ENCODE assay signal across 16 cellular contexts in the genomic region with DNA sequence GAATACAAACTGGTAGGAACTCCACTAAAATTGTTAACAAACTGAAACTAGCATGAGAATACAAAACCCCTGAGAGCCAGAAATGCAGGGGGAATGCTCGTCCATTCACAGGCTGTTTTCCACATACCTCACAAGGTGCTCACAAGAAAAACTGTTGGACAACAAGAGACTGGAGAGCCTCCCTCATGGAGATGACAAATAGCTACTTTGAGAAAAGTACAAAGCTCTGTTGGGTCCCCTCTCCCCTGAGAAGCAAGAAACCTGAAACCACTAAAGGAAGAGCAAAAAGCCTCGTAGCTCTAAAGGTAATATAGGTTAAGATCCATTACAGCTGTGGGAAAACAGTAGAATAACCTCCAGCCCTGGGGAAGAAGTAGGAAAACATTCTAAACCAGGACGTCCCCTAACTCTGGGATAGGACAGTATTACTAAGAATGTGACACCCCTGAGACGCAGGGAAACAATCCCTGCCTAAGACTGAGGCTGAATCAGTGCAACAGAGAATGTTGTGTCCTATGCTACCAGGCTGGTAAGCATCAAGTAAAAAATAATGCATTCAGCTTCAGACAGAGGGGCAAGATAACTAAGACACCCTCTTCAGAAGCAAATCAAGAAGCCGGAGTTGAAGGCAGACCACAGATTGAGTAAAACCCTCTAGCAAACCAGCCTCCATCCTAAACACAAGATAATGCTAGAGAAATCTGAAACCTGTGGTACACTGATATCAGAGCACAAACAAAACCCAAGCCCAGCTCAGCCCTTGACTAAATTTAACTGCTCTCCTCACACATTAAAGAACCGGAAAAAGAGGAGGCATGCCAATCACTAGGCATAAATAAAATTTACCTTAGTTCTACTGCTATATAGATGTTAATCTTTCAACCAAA.
DNase-seq lines count a peak whose midpoint lies in the region; ATAC-seq and TF ChIP-seq lines count a peak whose summit lies in the region.
"Had no signal": no experiment of that assay in that cellular context is flagged by ENCODE, and none has a peak within 500 bp of the region (broad histone marks: within the 10 kb centered on the region; RNA-seq: fewer than 3 reads in every experiment).

No MANE protein-coding gene starts in this region.

- H3K9ac ChIP-seq in Loucy (ENCODE audit: low read depth, low read length, poor library complexity, severe bottlenecking) = peak overlapping the region; percentile 46

- peaks cover 41% of the 10 kb centered on the region for H3K36me3 Mint-ChIP-seq in GM23338 (ENCODE audit: low read depth)
- H3K36me3 Mint-ChIP-seq in activated T-helper 2 cell treated with anti-CD3 and anti-CD28 coated beads, Interferon-gamma antibody, Interleukin-2, Interleukin-4, amounts not matched to agents 10 μg/mL and 5 μg/mL and 100 μg/mL, durations not matched to agents 14 hours and 24 hours and 36 hours (ENCODE audit: low read depth) = peaks cover 36% of the 10 kb centered on the region

- H3K27me3 Mint-ChIP-seq in GM23338 (ENCODE audit: insufficient read depth, low read depth, poor library complexity) = no peaks in the 10 kb centered on the region
- no peaks in the 10 kb centered on the region for H3K27me3 Mint-ChIP-seq in activated T-helper 2 cell treated with anti-CD3 and anti-CD28 coated beads, Interferon-gamma antibody, Interleukin-2, Interleukin-4, amounts not matched to agents 10 μg/mL and 5 μg/mL and 100 μg/mL, durations not matched to agents 14 hours and 24 hours and 36 hours (ENCODE audit: low read depth)

- peak overlapping the region; percentile 29 for H3K27ac Mint-ChIP-seq in GM23338
- H3K27ac Mint-ChIP-seq in activated T-helper 2 cell treated with anti-CD3 and anti-CD28 coated beads, Interferon-gamma antibody, Interleukin-2, Interleukin-4, amounts not matched to agents 10 μg/mL and 5 μg/mL and 100 μg/mL, durations not matched to agents 14 hours and 24 hours and 36 hours = no peak overlapping the region

- no peaks in the 10 kb centered on the region for H3K9me2 ChIP-seq in GM23338 (ENCODE audit: insufficient read depth)
- no peaks in the 10 kb centered on the region for H3K9me2 ChIP-seq in Loucy (replicated peaks; ENCODE audit: low read depth, low read length)

- H3K27ac ChIP-seq in GM23338 (ENCODE audit: low read depth) (peak overlapping the region; percentile 40), mesodermal cell (ENCODE audit: low read depth, low read length, severe bottlenecking) (peak overlapping the region; percentile 53)
- H3K27ac ChIP-seq: ascending aorta, esophagus muscularis mucosa, VCaP had no signal

- no peak overlapping the region for H3K4me2 ChIP-seq in GM23338
- peak overlapping the region; percentile 70 for H3K4me2 ChIP-seq in Loucy (ENCODE audit: low read depth, low read length, poor library complexity, severe bottlenecking)

- DNase-seq in GM23338 (ENCODE audit: low spot score) = no peak
- DNase-seq in astrocyte of the hippocampus (ENCODE audit: low read depth, low spot score) = peak; percentile 18
- no peak for DNase-seq in activated T-helper 2 cell treated with anti-CD3 and anti-CD28 coated beads, Interferon-gamma antibody, Interleukin-2, Interleukin-4, amounts not matched to agents 10 μg/mL and 5 μg/mL and 100 μg/mL, durations not matched to agents 14 hours and 24 hours and 36 hours (ENCODE audit: low spot score)
- no peak for DNase-seq in middle frontal gyrus (ENCODE audit: extremely low spot score, low spot score)
- DNase-seq: activated effector memory CD4-positive, alpha-beta T cell treated with anti-CD3 and anti-CD28 coated beads, Interleukin-2, amount 50 U/mL, for 16 hours; dermis blood vessel endothelial cell; KBM-7; NCI-H1417 treated with DMSO at 0.1 percent for 48 hours; NCI-H524 treated with DMSO at 0.1 percent for 48 hours had no signal

- intact Hi-C loops in activated T-helper 2 cell treated with anti-CD3 and anti-CD28 coated beads, Interferon-gamma antibody, Interleukin-2, Interleukin-4, amounts not matched to agents 10 μg/mL and 5 μg/mL and 100 μg/mL, durations not matched to agents 14 hours and 24 hours and 36 hours (cut with micrococcal nuclease) = no loop called here

- H3K27me3 ChIP-seq in GM23338 (ENCODE audit: insufficient read depth) (no peaks in the 10 kb centered on the region), Loucy (ENCODE audit: insufficient read depth, low read length, poor library complexity, severe bottlenecking) (no peaks in the 10 kb centered on the region)
- H3K27me3 ChIP-seq: ascending aorta, esophagus muscularis mucosa had no signal

- H3K4me3 Mint-ChIP-seq in GM23338 = no peak overlapping the region
- no peak overlapping the region for H3K4me3 Mint-ChIP-seq in activated T-helper 2 cell treated with anti-CD3 and anti-CD28 coated beads, Interferon-gamma antibody, Interleukin-2, Interleukin-4, amounts not matched to agents 10 μg/mL and 5 μg/mL and 100 μg/mL, durations not matched to agents 14 hours and 24 hours and 36 hours (ENCODE audit: low read depth)

- H3K4me1 ChIP-seq in GM23338 (ENCODE audit: insufficient read depth) = peaks cover 5% of the 10 kb centered on the region; the same call in 1 of the 2 replicates
- peaks cover 53% of the 10 kb centered on the region for H3K4me1 ChIP-seq in Loucy (ENCODE audit: insufficient read depth, low read length, poor library complexity, severe bottlenecking)
- H3K4me1 ChIP-seq in mesodermal cell (ENCODE audit: control insufficient read depth, insufficient read depth, low read length, poor library complexity, severe bottlenecking) = no peaks in the 10 kb centered on the region
- H3K4me1 ChIP-seq: ascending aorta had no signal

- TF ChIP-seq CTCF in GM23338 (conservative IDR thresholded peaks at IDR 0.05; ENCODE audit: low read depth in 2 of 2) = no peak
- no peak for TF ChIP-seq CTCF in Loucy (conservative IDR thresholded peaks at IDR 0.05; ENCODE audit: low read length)

- H4K20me1 ChIP-seq in GM23338 (replicated peaks; ENCODE audit: insufficient read depth) = no peaks in the 10 kb centered on the region
- peaks cover 28% of the 10 kb centered on the region for H4K20me1 ChIP-seq in Loucy (ENCODE audit: insufficient read depth, low read length, poor library complexity, severe bottlenecking)

- H3K79me2 ChIP-seq in GM23338 (replicated peaks; ENCODE audit: insufficient read depth) = no peaks in the 10 kb centered on the region
- peaks cover 65% of the 10 kb centered on the region for H3K79me2 ChIP-seq in Loucy (ENCODE audit: insufficient read depth, low read length)

- H3K9me3 ChIP-seq in Loucy (ENCODE audit: insufficient read depth, low read depth, low read length) = no peaks in the 10 kb centered on the region; the same call in 1 of the 2 replicates
- no peaks in the 10 kb centered on the region for H3K9me3 ChIP-seq in mesodermal cell (ENCODE audit: control insufficient read depth, low read length)

- no peak overlapping the region for H3K4me3 ChIP-seq in GM23338
- peak overlapping the region; percentile 50 for H3K4me3 ChIP-seq in Loucy (ENCODE audit: low read length, poor library complexity, severe bottlenecking)
- H3K4me3 ChIP-seq in mesodermal cell (ENCODE audit: extremely low read depth, insufficient read depth, low read length, poor library complexity, severe bottlenecking) = no peak overlapping the region
- H3K4me3 ChIP-seq: ascending aorta, esophagus muscularis mucosa had no signal

- peak; percentile 81 for ATAC-seq in GM23338
- no peak for ATAC-seq in GM21528 (IDR thresholded peaks at IDR 0.05; ENCODE audit: low FRiP score, unreplicated experiment)
- ATAC-seq in GM19455 (IDR thresholded peaks at IDR 0.05; ENCODE audit: unreplicated experiment) = no peak

- no peaks in the 10 kb centered on the region for H3K36me3 ChIP-seq in GM23338 (ENCODE audit: insufficient read depth)
- peaks cover 11% of the 10 kb centered on the region for H3K36me3 ChIP-seq in Loucy (ENCODE audit: insufficient read depth, low read length)
- no peaks in the 10 kb centered on the region for H3K36me3 ChIP-seq in mesodermal cell (ENCODE audit: control insufficient read depth, insufficient read depth, low read length)
- H3K36me3 ChIP-seq: ascending aorta had no signal

- H3K4me1 Mint-ChIP-seq in GM23338 = peaks cover 16% of the 10 kb centered on the region
- peaks cover 15% of the 10 kb centered on the region for H3K4me1 Mint-ChIP-seq in activated T-helper 2 cell treated with anti-CD3 and anti-CD28 coated beads, Interferon-gamma antibody, Interleukin-2, Interleukin-4, amounts not matched to agents 10 μg/mL and 5 μg/mL and 100 μg/mL, durations not matched to agents 14 hours and 24 hours and 36 hours (ENCODE audit: low read depth)

- H2AFZ ChIP-seq in GM23338 (no peak overlapping the region), Loucy (ENCODE audit: low read length) (no peak overlapping the region)

- 61 to 65% methylated on average over 3 to 4 of the region's 6 CpGs for WGBS in mesodermal cell (ENCODE audit: insufficient coverage in 2 of 2), 2 experiments

- H3K9me3 Mint-ChIP-seq in GM23338 = peaks cover 35% of the 10 kb centered on the region
- peaks cover 21% of the 10 kb centered on the region for H3K9me3 Mint-ChIP-seq in activated T-helper 2 cell treated with anti-CD3 and anti-CD28 coated beads, Interferon-gamma antibody, Interleukin-2, Interleukin-4, amounts not matched to agents 10 μg/mL and 5 μg/mL and 100 μg/mL, durations not matched to agents 14 hours and 24 hours and 36 hours

- no peaks in the 10 kb centered on the region for H3F3A ChIP-seq in GM23338 (replicated peaks; ENCODE audit: low read depth)
- peaks cover 9% of the 10 kb centered on the region for H3F3A ChIP-seq in Loucy (ENCODE audit: low read depth)

TF ChIP-seq in GM23338, 12 proteins besides CTCF, POLR2A, EP300 and RAD21 (continues in another document):
- TF ChIP-seq, protein P1, sequence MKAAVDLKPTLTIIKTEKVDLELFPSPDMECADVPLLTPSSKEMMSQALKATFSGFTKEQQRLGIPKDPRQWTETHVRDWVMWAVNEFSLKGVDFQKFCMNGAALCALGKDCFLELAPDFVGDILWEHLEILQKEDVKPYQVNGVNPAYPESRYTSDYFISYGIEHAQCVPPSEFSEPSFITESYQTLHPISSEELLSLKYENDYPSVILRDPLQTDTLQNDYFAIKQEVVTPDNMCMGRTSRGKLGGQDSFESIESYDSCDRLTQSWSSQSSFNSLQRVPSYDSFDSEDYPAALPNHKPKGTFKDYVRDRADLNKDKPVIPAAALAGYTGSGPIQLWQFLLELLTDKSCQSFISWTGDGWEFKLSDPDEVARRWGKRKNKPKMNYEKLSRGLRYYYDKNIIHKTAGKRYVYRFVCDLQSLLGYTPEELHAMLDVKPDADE (IDR thresholded peaks at IDR 0.05) = no peak
